ENCODE assay signal across 1 cellular context in genomic region chr20:44745560-44746366, GRCh38.
TF ChIP-seq lines count a peak whose summit lies in the region.

Gene KCNK15, plus strand, starts transcription at chr20:44745865. Its CDS starts 46 bp downstream, at chr20:44745911.

TF ChIP-seq in HepG2, 621 proteins besides CTCF, POLR2A, EP300 and RAD21 (continued from another document and continues in another):
- TF ChIP-seq PREB (CRISPR knock-in tag; IDR thresholded peaks at IDR 0.05): no peak
- TF ChIP-seq ZNF124 (CRISPR knock-in tag; IDR thresholded peaks at IDR 0.05): no peak
- no peak for TF ChIP-seq ZNF768 (CRISPR knock-in tag; IDR thresholded peaks at IDR 0.05)
- no peak for TF ChIP-seq ARHGAP35 (CRISPR knock-in tag; IDR thresholded peaks at IDR 0.05; ENCODE audit: borderline replicate concordance)
- TF ChIP-seq FOXC1 (CRISPR knock-in tag; IDR thresholded peaks at IDR 0.05; ENCODE audit: borderline replicate concordance): 0 out of 2 replicates have a peak, but pooled peaks have one; percentile 63
- TF ChIP-seq ZBTB40 (IDR thresholded peaks at IDR 0.05): no peak
- no peak for TF ChIP-seq ZBTB40 (CRISPR knock-in tag; IDR thresholded peaks at IDR 0.05)
- no peak for TF ChIP-seq ZNF451 (CRISPR knock-in tag; IDR thresholded peaks at IDR 0.05)
- TF ChIP-seq ZBTB2 (CRISPR knock-in tag; IDR thresholded peaks at IDR 0.05; ENCODE audit: low read depth): no peak
- 0 out of 2 replicates have a peak, but pooled peaks have one; percentile 19 for TF ChIP-seq ZNF710 (CRISPR knock-in tag; IDR thresholded peaks at IDR 0.05; ENCODE audit: borderline replicate concordance)
- TF ChIP-seq GFI1 (CRISPR knock-in tag; IDR thresholded peaks at IDR 0.05; ENCODE audit: borderline replicate concordance): no peak
- TF ChIP-seq IKZF1 (IDR thresholded peaks at IDR 0.05): no peak
- no peak for TF ChIP-seq ZBTB8A (CRISPR knock-in tag; IDR thresholded peaks at IDR 0.05; ENCODE audit: borderline replicate concordance, low read depth)
- TF ChIP-seq NFKB2 (CRISPR knock-in tag; IDR thresholded peaks at IDR 0.05; ENCODE audit: borderline replicate concordance): no peak
- no peak for TF ChIP-seq SKI (IDR thresholded peaks at IDR 0.05; ENCODE audit: partially characterized antibody)
- no peak for TF ChIP-seq ZNF569 (CRISPR knock-in tag; IDR thresholded peaks at IDR 0.05; ENCODE audit: borderline replicate concordance)
- no peak for TF ChIP-seq ZNF746 (CRISPR knock-in tag; IDR thresholded peaks at IDR 0.05)
- no peak for TF ChIP-seq ZSCAN30 (CRISPR knock-in tag; IDR thresholded peaks at IDR 0.05)
- no peak for TF ChIP-seq ZNF253 (CRISPR knock-in tag; IDR thresholded peaks at IDR 0.05; ENCODE audit: borderline replicate concordance)
- TF ChIP-seq ZNF224 (CRISPR knock-in tag; IDR thresholded peaks at IDR 0.05): no peak
- no peak for TF ChIP-seq ZNF292 (CRISPR knock-in tag; IDR thresholded peaks at IDR 0.05; ENCODE audit: borderline replicate concordance, low read depth)
- TF ChIP-seq NR1H2 (CRISPR knock-in tag; IDR thresholded peaks at IDR 0.05; ENCODE audit: borderline replicate concordance, low read depth): no peak
- no peak for TF ChIP-seq NFE2 (CRISPR knock-in tag; IDR thresholded peaks at IDR 0.05)
- TF ChIP-seq ZNF782 (CRISPR knock-in tag; IDR thresholded peaks at IDR 0.05; ENCODE audit: borderline replicate concordance): peak; percentile 84; the same call in 1 of the 2 replicates
- TF ChIP-seq ZBTB20 (CRISPR knock-in tag; IDR thresholded peaks at IDR 0.05; ENCODE audit: borderline replicate concordance, low read depth): no peak
- no peak for TF ChIP-seq NFKBIZ (CRISPR knock-in tag; IDR thresholded peaks at IDR 0.05)
- 0 out of 2 replicates have a peak, but pooled peaks have one; percentile 36 for TF ChIP-seq ZFY (CRISPR knock-in tag; IDR thresholded peaks at IDR 0.05)
- TF ChIP-seq ZNF776 (CRISPR knock-in tag; IDR thresholded peaks at IDR 0.05): no peak
- no peak for TF ChIP-seq ZNF574 (CRISPR knock-in tag; IDR thresholded peaks at IDR 0.05)
- no peak for TF ChIP-seq ZBTB7B (CRISPR knock-in tag; IDR thresholded peaks at IDR 0.05)
- no peak for TF ChIP-seq NFAT5 (CRISPR knock-in tag; IDR thresholded peaks at IDR 0.05)
- peak; percentile 32; the same call in 1 of the 2 replicates for TF ChIP-seq ZNF30 (CRISPR knock-in tag; IDR thresholded peaks at IDR 0.05)
- TF ChIP-seq MAFF (IDR thresholded peaks at IDR 0.05; ENCODE audit: low read depth, low read length): no peak
- TF ChIP-seq HOXD1 (CRISPR knock-in tag; IDR thresholded peaks at IDR 0.05): no peak
- no peak for TF ChIP-seq CREBL2 (CRISPR knock-in tag; IDR thresholded peaks at IDR 0.05; ENCODE audit: borderline replicate concordance)
- no peak for TF ChIP-seq TSC22D2 (CRISPR knock-in tag; IDR thresholded peaks at IDR 0.05; ENCODE audit: borderline replicate concordance)
